Comparison of ENCODE assay signal across 9 cellular contexts in genomic region chr9:85742630-85742928, GRCh38. TPM values are rescaled to one million over a fixed set of nuclear protein-coding genes. Genes with fewer than 3 reads are reported as not detected.
DNase-seq lines count a peak whose midpoint lies in the region; ATAC-seq, FAIRE-seq and TF ChIP-seq lines count a peak whose summit lies in the region.
"Had no signal": no experiment of that assay in that cellular context is flagged by ENCODE, and none has a peak within 500 bp of the region (broad histone marks: within the 10 kb centered on the region; RNA-seq: fewer than 3 reads in every experiment).

No MANE protein-coding gene starts in this region.

- peaks cover 0 to 19% (median 8%) of the 10 kb centered on the region in 3 donors for H3K4me1 ChIP-seq in pancreas

- peak; percentile 37 for DNase-seq in NCI-H510A treated with DMSO at 0.1 percent for 48 hours (lab: John Stamatoyannopoulos, UW)
- DNase-seq in NCI-H510A (lab: John Stamatoyannopoulos, UW) = no peak
- peak; percentile 44 for DNase-seq in RWPE1 (ENCODE audit: low spot score)
- no peak for DNase-seq in epithelial cell of proximal tubule (ENCODE audit: low read depth)
- no peak for DNase-seq in pancreas
- no peak for DNase-seq in islet precursor cell
- no peak for DNase-seq in NCI-H82 treated with DMSO at 0.1 percent for 48 hours (lab: John Stamatoyannopoulos, UW; ENCODE audit: unreplicated experiment)
- DNase-seq in NCI-H2029 (lab: John Stamatoyannopoulos, UW) = no peak

- 0 to 1% methylated on average over 3 of the region's 3 CpGs for WGBS in pancreas, 2 donors

- POLR2A ChIA-PET in RWPE1 (lab: Yijun Ruan, JAX; ENCODE audit: low non-redundant PET) = no interaction called here

- TF ChIP-seq CTCF in RWPE1 (conservative IDR thresholded peaks at IDR 0.05; ENCODE audit: low read depth) = no peak
- TF ChIP-seq CTCF in epithelial cell of proximal tubule (conservative IDR thresholded peaks at IDR 0.05; ENCODE audit: low read depth, low read length) = no peak
- no peak for TF ChIP-seq CTCF in pancreas (IDR thresholded peaks at IDR 0.05)

- peak overlapping the region; percentile 89 for H3K27ac ChIP-seq in RWPE1
- peak overlapping the region; percentile 24 to 84 (median 68) for H3K27ac ChIP-seq in pancreas

- H3K36me3 ChIP-seq in pancreas = no peaks in the 10 kb centered on the region

- FAIRE-seq in pancreas (lab: Jason Lieb, UNC) = no peak
- FAIRE-seq: A204.1 had no signal

- peak overlapping the region; percentile 62 for H3K4me3 ChIP-seq in epithelial cell of proximal tubule (ENCODE audit: low read depth, low read length)
- peak overlapping the region in 3 of 4 donors; percentile 65 to 98 (median 96) for H3K4me3 ChIP-seq in pancreas

- no peaks in the 10 kb centered on the region for H3K27me3 ChIP-seq in pancreas

- intact Hi-C loops in pancreas (cut with DNase I) = no loop called here

- CTCF ChIA-PET in RWPE1 (lab: Yijun Ruan, JAX) = no interaction called here

- ATAC-seq in pancreas = peak in 2 of 4 donors; percentile 2 to 18

- no peaks in the 10 kb centered on the region for H3K9me3 ChIP-seq in pancreas

RNA-seq across cellular contexts. Expression of gene AGTPBP1, which starts 0.8 kb away (rescaled TPM):
- 15.5 and 21.0 TPM in 2 replicates for total RNA-seq in epithelial cell of proximal tubule
- total RNA-seq in pancreas = 10 to 100 TPM in 3 of 6 donors, 1 to 10 TPM in 3; 7.3 to 12.7 (median 9.7) TPM
- polyA plus RNA-seq in pancreas = 1 to 10 TPM; 3.8 to 9.6 TPM

Comparison
In these comparisons a context has a peak if more than half of its experiments do, and no peak if none do; other contexts are left out.
1. DNase-seq: peak in NCI-H510A treated with DMSO at 0.1 percent for 48 hours (single experiment) and RWPE1 (single experiment); none in NCI-H510A (single experiment), epithelial cell of proximal tubule (single experiment), pancreas (0 of 6), islet precursor cell (single experiment), NCI-H82 treated with DMSO at 0.1 percent for 48 hours (single experiment) and NCI-H2029 (single experiment).